8 cellular contexts compared by ENCODE assay signal in the genomic region with DNA sequence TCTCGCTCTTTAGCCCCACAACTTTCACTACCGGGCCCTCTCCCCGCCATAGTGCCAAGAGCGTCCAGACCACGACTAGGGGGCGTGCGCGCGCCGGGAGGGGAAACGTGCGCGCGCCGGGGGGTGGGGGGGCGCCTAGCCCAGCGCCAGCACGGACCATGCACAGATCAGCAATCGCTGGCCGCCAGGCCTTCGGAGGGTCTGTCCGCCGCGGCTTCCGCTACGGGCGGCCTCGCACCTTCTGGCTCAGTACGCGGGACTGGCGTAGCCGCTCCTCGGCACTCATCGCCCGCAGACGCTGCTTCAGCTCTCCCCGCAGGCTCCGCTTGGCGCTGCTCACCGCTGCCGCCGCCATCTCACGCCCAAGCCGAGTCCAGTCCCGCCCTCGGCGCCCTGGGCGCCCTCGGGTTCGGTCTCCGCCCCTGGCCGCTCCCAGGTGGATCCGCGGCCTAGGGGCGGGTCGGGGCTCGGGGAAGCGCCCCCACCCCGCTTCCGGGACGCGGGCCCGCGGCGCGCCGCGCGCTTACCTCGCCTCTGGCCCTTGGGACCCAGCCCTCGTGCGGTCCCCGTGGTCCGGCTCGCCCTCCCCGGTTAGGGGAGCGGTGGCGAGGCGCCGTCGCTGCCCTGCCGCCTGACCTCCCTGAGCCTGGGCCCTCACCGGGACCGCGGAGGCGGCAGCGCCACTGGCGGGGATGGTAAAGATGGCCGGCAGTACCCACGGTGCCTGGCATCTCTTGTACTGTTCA. TPM values are rescaled to one million over a fixed set of nuclear protein-coding genes. Genes with fewer than 3 reads are reported as not detected.
A peak's percentile ranks its signal among the peaks of the same experiment; 100 is the strongest.
DNase-seq lines count a peak whose midpoint lies in the region; ATAC-seq, FAIRE-seq and TF ChIP-seq lines count a peak whose summit lies in the region.

A gene (minus strand): TSS at position 381 of the 746 bp plus-strand sequence. CDS start 26 bp downstream, at position 355.

- ATAC-seq in DND-41 (ENCODE audit: insufficient read depth, low read depth) (peak; percentile 89), GM21529 (IDR thresholded peaks at IDR 0.05; ENCODE audit: unreplicated experiment) (peak; percentile 74), natural killer cell (peak; percentile 80 to 92 (median 85))
- peak; percentile 76 for ATAC-seq in activated T-helper 17 cell treated with anti-CD3 and anti-CD28 coated beads, Interleukin-2, amount 50 U/mL, for 72 hours (replicated peaks)

- peak; percentile 62 for TF ChIP-seq CTCF in DND-41 (IDR thresholded peaks at IDR 0.05; ENCODE audit: borderline replicate concordance, extremely low read depth, low read length, poor library complexity, severe bottlenecking)
- no peak for TF ChIP-seq CTCF in fibroblast of mammary gland (conservative IDR thresholded peaks at IDR 0.05; ENCODE audit: control insufficient read depth, insufficient read depth, low read depth, low read length)
- peak; percentile 38 for TF ChIP-seq CTCF in natural killer cell (IDR thresholded peaks at IDR 0.05)

- peak within 1 kb of the TSS; percentile 89 for H2AFZ ChIP-seq in DND-41 (ENCODE audit: low read depth, low read length)

- H3K36me3 ChIP-seq in DND-41 (ENCODE audit: insufficient read depth, low read length): peaks cover 5% of the 10 kb centered on the region

- peak within 1 kb of the TSS; percentile 93 for H3K9ac ChIP-seq in DND-41 (ENCODE audit: low read depth, low read length)

- H3K27ac ChIP-seq in DND-41 (ENCODE audit: low read length): peak within 1 kb of the TSS; percentile 87

- intact Hi-C loops in natural killer cell (cut with micrococcal nuclease): loop anchor here (1.0 to 10.0 kb wide), 3 partner anchors 26 to 178 kb away; no protein-coding TSS in a partner anchor

- H3K4me3 Mint-ChIP-seq in IgD-negative memory B cell (peak within 1 kb of the TSS; percentile 90 to 97 (median 96)), natural killer cell (peak within 1 kb of the TSS; percentile 97)
- peak within 1 kb of the TSS; percentile 96 for H3K4me3 Mint-ChIP-seq in activated T-helper 17 cell treated with anti-CD3 and anti-CD28 coated beads, Interleukin-2, amount 50 U/mL, for 72 hours

- H3K27ac Mint-ChIP-seq in IgD-negative memory B cell (peak within 1 kb of the TSS; percentile 96 to 100 (median 97)), natural killer cell (peak within 1 kb of the TSS; percentile 95 to 96)
- peak within 1 kb of the TSS; percentile 92 for H3K27ac Mint-ChIP-seq in activated T-helper 17 cell treated with anti-CD3 and anti-CD28 coated beads, Interleukin-2, amount 50 U/mL, for 72 hours

- FAIRE-seq in RCC 7860 (lab: Jason Lieb, UNC): no peak

- H3K27me3 Mint-ChIP-seq in IgD-negative memory B cell (no peaks in the 10 kb centered on the region), natural killer cell (ENCODE audit: low read depth in 2 of 2) (no peaks in the 10 kb centered on the region)
- no peaks in the 10 kb centered on the region for H3K27me3 Mint-ChIP-seq in activated T-helper 17 cell treated with anti-CD3 and anti-CD28 coated beads, Interleukin-2, amount 50 U/mL, for 72 hours

- DNase-seq in DND-41 (peak; percentile 74), RCC 7860 (ENCODE audit: low spot score) (peak; percentile 57), fibroblast of mammary gland (ENCODE audit: low read depth) (peak; percentile 64), natural killer cell (peak; percentile 71)
- peak; percentile 68 for DNase-seq in stimulated activated naive CD4-positive, alpha-beta T cell treated with Interleukin-2 at 50 U/mL for 16 hours (lab: John Stamatoyannopoulos, UW)

- no peaks in the 10 kb centered on the region for H3K9me3 Mint-ChIP-seq in IgD-negative memory B cell
- H3K9me3 Mint-ChIP-seq in activated T-helper 17 cell treated with anti-CD3 and anti-CD28 coated beads, Interleukin-2, amount 50 U/mL, for 72 hours: peaks cover 4% of the 10 kb centered on the region
- no peaks in the 10 kb centered on the region for H3K9me3 Mint-ChIP-seq in natural killer cell

- H3K36me3 Mint-ChIP-seq in IgD-negative memory B cell (peaks cover 5% of the 10 kb centered on the region), natural killer cell (no peaks in the 10 kb centered on the region)
- H3K36me3 Mint-ChIP-seq in activated T-helper 17 cell treated with anti-CD3 and anti-CD28 coated beads, Interleukin-2, amount 50 U/mL, for 72 hours (ENCODE audit: low read depth): peaks cover 23% of the 10 kb centered on the region

- H3K4me2 ChIP-seq in DND-41 (ENCODE audit: insufficient read depth, low read length): peak within 1 kb of the TSS; percentile 79

- no peaks in the 10 kb centered on the region for H3K9me3 ChIP-seq in DND-41 (ENCODE audit: insufficient read depth, low read length, severe bottlenecking)

- no peaks in the 10 kb centered on the region for H3K27me3 ChIP-seq in DND-41 (ENCODE audit: insufficient read depth, low read length, poor library complexity)

- H4K20me1 ChIP-seq in DND-41 (ENCODE audit: insufficient read depth, low read length): no peaks in the 10 kb centered on the region

- peaks cover 30% of the 10 kb centered on the region for H3K4me1 ChIP-seq in DND-41 (ENCODE audit: insufficient read depth, low read length)

- H3K4me1 Mint-ChIP-seq in IgD-negative memory B cell (peaks cover 25 to 43% (median 41%) of the 10 kb centered on the region in 3 donors), natural killer cell (peaks cover 17 to 34% of the 10 kb centered on the region in 2 donors)
- H3K4me1 Mint-ChIP-seq in activated T-helper 17 cell treated with anti-CD3 and anti-CD28 coated beads, Interleukin-2, amount 50 U/mL, for 72 hours: peaks cover 34% of the 10 kb centered on the region

- peaks cover 27% of the 10 kb centered on the region for H3K79me2 ChIP-seq in DND-41 (ENCODE audit: insufficient read depth, low read length)

- peak within 1 kb of the TSS; percentile 20 to 59; a peak in 3 of 4 replicates for H3K4me3 ChIP-seq in DND-41 (ENCODE audit: low read depth in 1 of 2, low read length in 2 of 2)
- H3K4me3 ChIP-seq in fibroblast of mammary gland (ENCODE audit: control insufficient read depth, low read depth, low read length): peak within 1 kb of the TSS; percentile 75

RNA-seq across cellular contexts. Expression of the gene that starts here (rescaled TPM):
- polyA plus RNA-seq in IgD-negative memory B cell: 61.3 TPM
- 10 to 100 TPM; 20.3 to 29.2 TPM for total RNA-seq in activated T-helper 17 cell treated with anti-CD3 and anti-CD28 coated beads, Interleukin-2, amount 50 U/mL, for 72 hours
- 10 to 100 TPM in 2 of 3 donors, 1 to 10 TPM in 1; 7.0 to 10.8 (median 10.5) TPM for total RNA-seq in natural killer cell

Comparison
In these comparisons a context has a peak if more than half of its experiments do, and no peak if none do; other contexts are left out.
1. Peak in every context shown above with its lines: DNase-seq, ATAC-seq, H3K4me3 ChIP-seq and H3K27ac ChIP-seq.